17 cellular contexts compared by ENCODE assay signal in the genomic region with DNA sequence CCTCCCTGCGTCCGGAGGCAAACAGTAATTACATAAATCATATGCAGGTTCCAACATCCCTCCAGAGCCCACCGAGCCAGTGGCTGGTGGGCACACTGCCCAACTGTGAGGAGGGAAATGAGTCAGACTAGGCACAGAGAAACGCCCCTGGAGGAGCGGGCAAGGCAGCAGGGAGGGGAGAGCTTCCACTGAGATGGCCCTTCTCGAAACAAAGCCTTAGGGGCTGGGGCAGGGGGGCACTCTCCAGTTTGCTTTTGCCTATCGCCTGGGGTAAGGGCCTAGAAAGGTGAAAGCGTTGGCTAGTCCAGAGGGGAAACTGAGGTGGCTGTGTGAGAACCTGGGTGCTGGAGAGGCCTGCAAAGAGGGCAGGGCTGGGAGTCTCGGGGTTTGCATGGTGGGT.
DNase-seq lines count a peak whose midpoint lies in the region; ATAC-seq and TF ChIP-seq lines count a peak whose summit lies in the region.
"Had no signal": no experiment of that assay in that cellular context is flagged by ENCODE, and none has a peak within 500 bp of the region (broad histone marks: within the 10 kb centered on the region; RNA-seq: fewer than 3 reads in every experiment).

No MANE protein-coding gene starts in this region.

- H3K9me2 ChIP-seq in GM23338 (ENCODE audit: insufficient read depth): no peaks in the 10 kb centered on the region; the same call in 1 of the 2 replicates

- peak overlapping the region; percentile 76 for H3K27ac Mint-ChIP-seq in nephron progenitor cell
- H3K27ac Mint-ChIP-seq in GM23338: no peak overlapping the region
- H3K27ac Mint-ChIP-seq: B cell; CD8-positive, alpha-beta T cell; HFFc6 had no signal

- no peaks in the 10 kb centered on the region for H3K27me3 ChIP-seq in GM23338 (ENCODE audit: insufficient read depth)
- H3K27me3 ChIP-seq: BLaER1 treated with 17β-estradiol and CSF1 and Interleukin-3, amounts not matched to agents 10 nM and 100 nM had no signal

- intact Hi-C loops in cardiac septum (cut with DNase I): no loop called here
- intact Hi-C loops in left cardiac atrium (cut with DNase I): no loop called here

- H3K4me1 Mint-ChIP-seq in nephron progenitor cell (peaks cover 47% of the 10 kb centered on the region), GM23338 (peaks cover 15% of the 10 kb centered on the region)
- H3K4me1 Mint-ChIP-seq: B cell had no signal

- no peak overlapping the region for H3K4me2 ChIP-seq in GM23338
- H3K4me2 ChIP-seq: BLaER1 treated with 17β-estradiol and CSF1 and Interleukin-3, amounts not matched to agents 10 nM and 100 nM had no signal

- H3K4me3 Mint-ChIP-seq in nephron progenitor cell (no peak overlapping the region), GM23338 (no peak overlapping the region)
- H3K4me3 Mint-ChIP-seq: B cell; CD8-positive, alpha-beta T cell; HFFc6 had no signal

- TF ChIP-seq CTCF in nephron progenitor cell (IDR thresholded peaks at IDR 0.05) (no peak), GM23338 (conservative IDR thresholded peaks at IDR 0.05; ENCODE audit: low read depth in 2 of 2) (no peak)

- H3K9me3 Mint-ChIP-seq in nephron progenitor cell: peaks cover 18% of the 10 kb centered on the region
- H3K9me3 Mint-ChIP-seq in GM23338: no peaks in the 10 kb centered on the region; the same call in 1 of the 3 replicates
- H3K9me3 Mint-ChIP-seq: CD8-positive, alpha-beta T cell had no signal

- ATAC-seq in left cardiac atrium: no peak
- no peak for ATAC-seq in GM23338
- ATAC-seq: CD8-positive, alpha-beta T cell; HCT116 had no signal

- H4K20me1 ChIP-seq in GM23338 (replicated peaks; ENCODE audit: insufficient read depth): no peaks in the 10 kb centered on the region
- H4K20me1 ChIP-seq: BLaER1 treated with 17β-estradiol and CSF1 and Interleukin-3, amounts not matched to agents 10 nM and 100 nM had no signal

- no peaks in the 10 kb centered on the region for H3K79me2 ChIP-seq in GM23338 (replicated peaks; ENCODE audit: insufficient read depth)

- H2AFZ ChIP-seq in GM23338: no peak overlapping the region

- H3F3A ChIP-seq in GM23338 (replicated peaks; ENCODE audit: low read depth): no peaks in the 10 kb centered on the region

- H3K4me3 ChIP-seq in GM23338: no peak overlapping the region
- H3K4me3 ChIP-seq: BLaER1 treated with 17β-estradiol and CSF1 and Interleukin-3, amounts not matched to agents 10 nM and 100 nM had no signal

- H3K27me3 Mint-ChIP-seq in nephron progenitor cell (ENCODE audit: low read depth, poor library complexity) (peaks cover 15% of the 10 kb centered on the region), GM23338 (ENCODE audit: insufficient read depth, low read depth, poor library complexity) (peaks cover 7% of the 10 kb centered on the region)

- H3K36me3 ChIP-seq in GM23338 (ENCODE audit: insufficient read depth): no peaks in the 10 kb centered on the region
- H3K36me3 ChIP-seq: BLaER1 treated with 17β-estradiol and CSF1 and Interleukin-3, amounts not matched to agents 10 nM and 100 nM had no signal

- no peaks in the 10 kb centered on the region for H3K4me1 ChIP-seq in GM23338 (ENCODE audit: insufficient read depth)
- H3K4me1 ChIP-seq: BLaER1 treated with 17β-estradiol and CSF1 and Interleukin-3, amounts not matched to agents 10 nM and 100 nM had no signal

- peak; percentile 63 for DNase-seq in cardiac septum (ENCODE audit: low spot score)
- no peak for DNase-seq in left cardiac atrium
- DNase-seq in dermis blood vessel endothelial cell: peak; percentile 16
- DNase-seq in nephron progenitor cell: no peak
- DNase-seq in GM23338 (ENCODE audit: low spot score): no peak
- no peak for DNase-seq in HuH-7.5 (ENCODE audit: low spot score)
- no peak for DNase-seq in activated naive CD4-positive, alpha-beta T cell (lab: John Stamatoyannopoulos, UW)
- DNase-seq in COR-L47 (lab: John Stamatoyannopoulos, UW): no peak
- DNase-seq: 8988T; CD8-positive, alpha-beta T cell; GDM1; GOT3; H7; HFFc6 had no signal

- no peak overlapping the region for H3K27ac ChIP-seq in GM23338 (ENCODE audit: low read depth)
- H3K27ac ChIP-seq: BLaER1 treated with 17β-estradiol and CSF1 and Interleukin-3, amounts not matched to agents 10 nM and 100 nM had no signal

- H3K36me3 Mint-ChIP-seq in nephron progenitor cell (ENCODE audit: low read depth): peaks cover 13% of the 10 kb centered on the region
- no peaks in the 10 kb centered on the region for H3K36me3 Mint-ChIP-seq in GM23338 (ENCODE audit: low read depth)
- H3K36me3 Mint-ChIP-seq: CD8-positive, alpha-beta T cell had no signal

TF ChIP-seq in GM23338, 12 proteins besides CTCF, POLR2A, EP300 and RAD21 (continues in another document):
- no peak for TF ChIP-seq ZNF462 (CRISPR knock-in tag; IDR thresholded peaks at IDR 0.05)
- no peak for TF ChIP-seq ETS1 (IDR thresholded peaks at IDR 0.05)
- no peak for TF ChIP-seq POLR2AphosphoS5 (IDR thresholded peaks at IDR 0.05; ENCODE audit: low read depth)
- no peak for TF ChIP-seq NANOG (IDR thresholded peaks at IDR 0.05; ENCODE audit: borderline replicate concordance)

Comparison
In these comparisons a context has a peak if more than half of its experiments do, and no peak if none do; other contexts are left out.
1. DNase-seq: peak in cardiac septum (single experiment) and dermis blood vessel endothelial cell (single experiment); none in left cardiac atrium (single experiment), nephron progenitor cell (single experiment), GM23338 (single experiment), HuH-7.5 (single experiment), activated naive CD4-positive, alpha-beta T cell (0 of 4) and COR-L47 (single experiment).